ENCODE assay signal across 8 cellular contexts in genomic region chr1:174262747-174263241, GRCh38.
DNase-seq lines count a peak whose midpoint lies in the region; ATAC-seq and TF ChIP-seq lines count a peak whose summit lies in the region.

No MANE protein-coding gene starts in this region.

- intact Hi-C loops in activated CD4-positive, alpha-beta T cell treated with anti-CD3 and anti-CD28 coated beads, Interleukin-2, amount 10 ng/mL, durations not matched to agents 24 days and 14 days (cut with micrococcal nuclease), result no loop called here
- intact Hi-C loops in transverse colon (cut with DNase I; ENCODE audit: low total_unique reads), result no loop called here

- ATAC-seq in left lobe of liver, result peak; percentile 76

- no peaks in the 10 kb centered on the region for H3K27me3 Mint-ChIP-seq in activated CD4-positive, alpha-beta T cell treated with anti-CD3 and anti-CD28 coated beads, Interleukin-2, amount 10 ng/mL, durations not matched to agents 24 days and 14 days

- no peak overlapping the region for H3K27ac Mint-ChIP-seq in activated CD4-positive, alpha-beta T cell treated with anti-CD3 and anti-CD28 coated beads, Interleukin-2, amount 10 ng/mL, durations not matched to agents 24 days and 14 days

- DNase-seq in activated CD4-positive, alpha-beta T cell treated with anti-CD3 and anti-CD28 coated beads, Interleukin-2, amount 10 ng/mL, durations not matched to agents 24 days and 14 days, result peak; percentile 66
- no peak for DNase-seq in activated CD4-positive, alpha-beta T cell treated with anti-CD3 and anti-CD28 coated beads for 1 hour
- no peak for DNase-seq in Peyer's patch
- DNase-seq in dedifferentiated amniotic fluid mesenchymal stem cell (ENCODE audit: extremely low spot score), result peak; percentile 62
- no peak for DNase-seq in left lobe of liver (ENCODE audit: low spot score)
- DNase-seq in transverse colon, result no peak
- no peak for DNase-seq in activated T-cell treated with anti-CD3 and anti-CD28 coated beads, Interleukin-2, amount 50 U/mL, for 1 hour

- no peaks in the 10 kb centered on the region for H3K79me2 ChIP-seq in KMS-11 (ENCODE audit: insufficient read depth, low read depth)

- TF ChIP-seq POLR2A in Peyer's patch (IDR thresholded peaks at IDR 0.05) (no peak), transverse colon (IDR thresholded peaks at IDR 0.05) (no peak)

- no peaks in the 10 kb centered on the region for H3K36me3 ChIP-seq in KMS-11 (ENCODE audit: insufficient read depth)
- no peaks in the 10 kb centered on the region for H3K36me3 ChIP-seq in Peyer's patch
- no peaks in the 10 kb centered on the region for H3K36me3 ChIP-seq in transverse colon

- no peaks in the 10 kb centered on the region for H4K20me1 ChIP-seq in KMS-11 (ENCODE audit: insufficient read depth)

- no peaks in the 10 kb centered on the region for H3K27me3 ChIP-seq in KMS-11 (ENCODE audit: insufficient read depth, low read depth)
- H3K27me3 ChIP-seq in Peyer's patch, result no peaks in the 10 kb centered on the region
- H3K27me3 ChIP-seq in transverse colon, result no peaks in the 10 kb centered on the region

- H3K4me2 ChIP-seq in KMS-11, result no peak overlapping the region

- TF ChIP-seq EP300 in transverse colon (IDR thresholded peaks at IDR 0.05; ENCODE audit: low read depth), result no peak

- no peak overlapping the region for H2AFZ ChIP-seq in KMS-11 (ENCODE audit: low read depth)

- no peak overlapping the region for H3K4me3 ChIP-seq in KMS-11 (IDR thresholded peaks at IDR 0.05; ENCODE audit: insufficient read depth, low read depth, low read length)
- no peak overlapping the region for H3K4me3 ChIP-seq in Peyer's patch
- H3K4me3 ChIP-seq in transverse colon, result no peak overlapping the region

- H3K9me3 Mint-ChIP-seq in activated CD4-positive, alpha-beta T cell treated with anti-CD3 and anti-CD28 coated beads, Interleukin-2, amount 10 ng/mL, durations not matched to agents 24 days and 14 days, result no peaks in the 10 kb centered on the region

- H3K9me3 ChIP-seq in Peyer's patch (no peaks in the 10 kb centered on the region), transverse colon (no peaks in the 10 kb centered on the region)

- H3K27ac ChIP-seq in KMS-11 (no peak overlapping the region), Peyer's patch (no peak overlapping the region), transverse colon (no peak overlapping the region)

- no peaks in the 10 kb centered on the region for H3K36me3 Mint-ChIP-seq in activated CD4-positive, alpha-beta T cell treated with anti-CD3 and anti-CD28 coated beads, Interleukin-2, amount 10 ng/mL, durations not matched to agents 24 days and 14 days (ENCODE audit: low read depth)

- in situ Hi-C loops in transverse colon (cut with MboI; ENCODE audit: low pct_ligation_motif_present in 1 of 4, low pct_unique_long_range_greater_than_20kb in 1 of 4, low sequenced_read_pairs in 3 of 4), result loop anchor here in 3 of 4 donors (5.0 to 25.0 kb wide), 3 partner anchors 480 to 725 kb away; partner anchors contain the start of gene CACYBP (in 1 of the 3)

- 67 to 75% methylated on average over 1 to 3 of the region's 3 CpGs for WGBS in transverse colon (ENCODE audit: low coverage in 1 of 2), 2 donors

- H3K4me1 Mint-ChIP-seq in activated CD4-positive, alpha-beta T cell treated with anti-CD3 and anti-CD28 coated beads, Interleukin-2, amount 10 ng/mL, durations not matched to agents 24 days and 14 days, result no peaks in the 10 kb centered on the region

- no peak overlapping the region for H3K9ac ChIP-seq in KMS-11

- TF ChIP-seq CTCF in KMS-11 (conservative IDR thresholded peaks at IDR 0.05; ENCODE audit: low read depth, low read length), result peak; percentile 86
- TF ChIP-seq CTCF in Peyer's patch (IDR thresholded peaks at IDR 0.05), result peak in 5 of 6 experiments; percentile 15 to 79 (median 75)
- TF ChIP-seq CTCF in transverse colon (IDR thresholded peaks at IDR 0.05), result peak; percentile 52 to 66 (median 61)

- H3K4me3 Mint-ChIP-seq in activated CD4-positive, alpha-beta T cell treated with anti-CD3 and anti-CD28 coated beads, Interleukin-2, amount 10 ng/mL, durations not matched to agents 24 days and 14 days, result no peak overlapping the region

- no peaks in the 10 kb centered on the region for H3K4me1 ChIP-seq in KMS-11 (ENCODE audit: low read depth, poor library complexity, severe bottlenecking)
- H3K4me1 ChIP-seq in Peyer's patch, result no peaks in the 10 kb centered on the region
- peaks cover 0 to 9% (median 2%) of the 10 kb centered on the region in 4 donors for H3K4me1 ChIP-seq in transverse colon

Comparison
In these comparisons a context has a peak if more than half of its experiments do, and no peak if none do; other contexts are left out.
1. DNase-seq: peak in activated CD4-positive, alpha-beta T cell treated with anti-CD3 and anti-CD28 coated beads, Interleukin-2, amount 10 ng/mL, durations not matched to agents 24 days and 14 days (single experiment) and dedifferentiated amniotic fluid mesenchymal stem cell (single experiment); none in activated CD4-positive, alpha-beta T cell treated with anti-CD3 and anti-CD28 coated beads for 1 hour (single experiment), Peyer's patch (0 of 3), left lobe of liver (single experiment), transverse colon (single experiment) and activated T-cell treated with anti-CD3 and anti-CD28 coated beads, Interleukin-2, amount 50 U/mL, for 1 hour (single experiment).
2. Peak in every context shown above with its lines, with median percentiles within 50 percentile points of each other: CTCF ChIP-seq.